16 cellular contexts compared by ENCODE assay signal in genomic region chr3:33389908-33390307, GRCh38. TPM values are rescaled to one million over a fixed set of nuclear protein-coding genes. Genes with fewer than 3 reads are reported as not detected.
A peak's percentile ranks its signal among the peaks of the same experiment; 100 is the strongest.
DNase-seq lines count a peak whose midpoint lies in the region; ATAC-seq and TF ChIP-seq lines count a peak whose summit lies in the region.
"Had no signal": no experiment of that assay in that cellular context is flagged by ENCODE, and none has a peak within 500 bp of the region (broad histone marks: within the 10 kb centered on the region; RNA-seq: fewer than 3 reads in every experiment).

No MANE protein-coding gene starts in this region.

- H3K4me3 Mint-ChIP-seq in T-helper 17 cell (no peak overlapping the region), endothelial cell (ENCODE audit: unreplicated experiment) (peak overlapping the region; percentile 28)
- H3K4me3 Mint-ChIP-seq in stimulated activated naive B cell treated with anti-CD40 and anti-IgM and Interleukin-4, amounts not matched to agents 10 μg/mL and 1 μg/mL and 100 μg/mL, for 72 hours, result no peak overlapping the region

- H3K9me3 ChIP-seq in T-helper 17 cell (ENCODE audit: control insufficient read depth, low read length, poor library complexity, severe bottlenecking) (no peaks in the 10 kb centered on the region), thyroid gland (no peaks in the 10 kb centered on the region)

- DNase-seq in Right ventricle myocardium superior (no peak), Right ventricle myocardium inferior (ENCODE audit: missing footprints) (no peak), T-helper 17 cell (no peak), endothelial cell (ENCODE audit: low spot score) (no peak), thyroid gland (no peak), iPS-NIHi7 (ENCODE audit: extremely low spot score) (no peak)
- DNase-seq in stimulated activated naive B cell treated with anti-CD40 and anti-IgM and Interleukin-4, amounts not matched to agents 10 μg/mL and 1 μg/mL and 100 μg/mL, for 72 hours, result no peak
- DNase-seq: Kasumi-1, MM.1S, NCI-H1092 treated with DMSO at 0.1 percent for 48 hours, NCI-H1694, NCI-H2107, NCI-H226, NCI-H524 treated with DMSO at 0.1 percent for 48 hours, SHP77 had no signal

- H3K27ac ChIP-seq in thyroid gland, result no peak overlapping the region
- H3K27ac ChIP-seq: C4-2B had no signal

- H3K36me3 ChIP-seq in thyroid gland, result peaks cover 16 to 30% of the 10 kb centered on the region in 2 donors

- H3K4me1 Mint-ChIP-seq in T-helper 17 cell (peaks cover 6% of the 10 kb centered on the region), endothelial cell (ENCODE audit: unreplicated experiment) (no peaks in the 10 kb centered on the region)
- peaks cover 0 to 7% of the 10 kb centered on the region in 2 donors for H3K4me1 Mint-ChIP-seq in stimulated activated naive B cell treated with anti-CD40 and anti-IgM and Interleukin-4, amounts not matched to agents 10 μg/mL and 1 μg/mL and 100 μg/mL, for 72 hours

- no peak overlapping the region for H3K4me3 ChIP-seq in thyroid gland (replicated peaks in 1 of 3)

- H3K27me3 Mint-ChIP-seq in T-helper 17 cell (no peaks in the 10 kb centered on the region), endothelial cell (ENCODE audit: unreplicated experiment) (peaks cover 2% of the 10 kb centered on the region)
- H3K27me3 Mint-ChIP-seq in stimulated activated naive B cell treated with anti-CD40 and anti-IgM and Interleukin-4, amounts not matched to agents 10 μg/mL and 1 μg/mL and 100 μg/mL, for 72 hours, result no peaks in the 10 kb centered on the region

- H3K36me3 Mint-ChIP-seq in T-helper 17 cell (ENCODE audit: low read depth), result peaks cover 13% of the 10 kb centered on the region
- H3K36me3 Mint-ChIP-seq in endothelial cell (ENCODE audit: low read depth, unreplicated experiment), result peaks cover 38% of the 10 kb centered on the region
- H3K36me3 Mint-ChIP-seq in stimulated activated naive B cell treated with anti-CD40 and anti-IgM and Interleukin-4, amounts not matched to agents 10 μg/mL and 1 μg/mL and 100 μg/mL, for 72 hours, result peaks cover 38 to 48% of the 10 kb centered on the region in 2 donors

- ATAC-seq in Right ventricle myocardium superior (ENCODE audit: poor library complexity) (peak; percentile 20), Right ventricle myocardium inferior (no peak), T-helper 17 cell (no peak)
- ATAC-seq in stimulated activated naive B cell treated with anti-CD40 and anti-IgM and Interleukin-4, amounts not matched to agents 10 μg/mL and 1 μg/mL and 100 μg/mL, for 72 hours (replicated peaks), result no peak

- H3K27ac Mint-ChIP-seq in T-helper 17 cell (peak overlapping the region; percentile 87), endothelial cell (ENCODE audit: unreplicated experiment) (peak overlapping the region; percentile 16)
- peak overlapping the region; percentile 47 for H3K27ac Mint-ChIP-seq in stimulated activated naive B cell treated with anti-CD40 and anti-IgM and Interleukin-4, amounts not matched to agents 10 μg/mL and 1 μg/mL and 100 μg/mL, for 72 hours

- TF ChIP-seq CTCF in endothelial cell (IDR thresholded peaks at IDR 0.05; ENCODE audit: unreplicated experiment) (no peak), thyroid gland (IDR thresholded peaks at IDR 0.05) (no peak)

- TF ChIP-seq POLR2A in thyroid gland (IDR thresholded peaks at IDR 0.05), result no peak

- 96 to 99% methylated on average over 4 of the region's 4 CpGs for WGBS in thyroid gland, 2 donors

- no peaks in the 10 kb centered on the region for H3K27me3 ChIP-seq in thyroid gland

- no peaks in the 10 kb centered on the region for H3K9me3 Mint-ChIP-seq in endothelial cell (ENCODE audit: unreplicated experiment)
- no peaks in the 10 kb centered on the region for H3K9me3 Mint-ChIP-seq in stimulated activated naive B cell treated with anti-CD40 and anti-IgM and Interleukin-4, amounts not matched to agents 10 μg/mL and 1 μg/mL and 100 μg/mL, for 72 hours

- intact Hi-C loops in Right ventricle myocardium superior (cut with DNase I), result no loop called here
- intact Hi-C loops in Right ventricle myocardium inferior (cut with DNase I), result no loop called here
- intact Hi-C loops in thyroid gland (cut with DNase I), result no loop called here

- peaks cover 0 to 3% of the 10 kb centered on the region in 2 donors for H3K4me1 ChIP-seq in thyroid gland

RNA-seq across cellular contexts. Expression of gene UBP1, which starts 50.3 kb away (rescaled TPM):
- 36.6 TPM for total RNA-seq in Right ventricle myocardium superior
- 42.3 TPM for total RNA-seq in Right ventricle myocardium inferior
- total RNA-seq in T-helper 17 cell, result 10 to 100 TPM; 76.5 to 80.1 TPM
- total RNA-seq in endothelial cell (ENCODE audit: unreplicated experiment), result 83.3 TPM
- total RNA-seq in thyroid gland, result 100 to 1,000 TPM in 1 of 4 donors, 10 to 100 TPM in 3; 55.5 to 108 (median 65.6) TPM

Comparison
In these comparisons a context has a peak if more than half of its experiments do, and no peak if none do; other contexts are left out.
1. H3K27ac Mint-ChIP-seq: peak in every context shown above with its lines; median percentile 87 in T-helper 17 cell; 47 in stimulated activated naive B cell treated with anti-CD40 and anti-IgM and Interleukin-4, amounts not matched to agents 10 μg/mL and 1 μg/mL and 100 μg/mL, for 72 hours; 16 in endothelial cell.